ENCODE assay signal across 16 cellular contexts in genomic region chr3:172365028-172365567, GRCh38.
DNase-seq lines count a peak whose midpoint lies in the region; ATAC-seq and TF ChIP-seq lines count a peak whose summit lies in the region.
"Had no signal": no experiment of that assay in that cellular context is flagged by ENCODE, and none has a peak within 500 bp of the region (broad histone marks: within the 10 kb centered on the region; RNA-seq: fewer than 3 reads in every experiment).

No MANE protein-coding gene starts in this region.

- H3K9ac ChIP-seq in HUES48 (ENCODE audit: low read depth, low read length): no peak overlapping the region
- H3K9ac ChIP-seq in iPS-20b (ENCODE audit: low read depth, low read length): no peak overlapping the region
- H3K9ac ChIP-seq in mesenchymal stem cell (ENCODE audit: low read length): no peak overlapping the region
- H3K9ac ChIP-seq: GM23248 had no signal

- H3K27me3 ChIP-seq in GM23338 (ENCODE audit: insufficient read depth) (no peaks in the 10 kb centered on the region), HUES48 (ENCODE audit: control insufficient read depth, insufficient read depth, low read length) (no peaks in the 10 kb centered on the region), iPS-20b (ENCODE audit: insufficient read depth, low read length) (no peaks in the 10 kb centered on the region), mesenchymal stem cell (ENCODE audit: control insufficient read depth in 1 of 2, insufficient read depth in 1 of 2, low read length in 2 of 2) (no peaks in the 10 kb centered on the region), psoas muscle (ENCODE audit: insufficient read depth in 3 of 3, low read length in 2 of 3) (no peaks in the 10 kb centered on the region)

- H4K91ac ChIP-seq in mesenchymal stem cell (ENCODE audit: low read length): no peak overlapping the region

- H3K27me3 Mint-ChIP-seq in GM23338 (ENCODE audit: insufficient read depth, low read depth, poor library complexity): peaks cover 1% of the 10 kb centered on the region
- no peaks in the 10 kb centered on the region for H3K27me3 Mint-ChIP-seq in WTC11 (ENCODE audit: low read depth)
- H3K27me3 Mint-ChIP-seq in mesothelial cell of epicardium (ENCODE audit: low read depth): no peaks in the 10 kb centered on the region

- CTCF ChIA-PET in WTC11 (lab: Charles Lee): interaction anchor here (0.6 to 2.2 kb wide), 7 partner anchors 23 to 301 kb away, joined by 3 to 9 read pairs (median 4); no protein-coding TSS in a partner anchor

- H3K4me1 Mint-ChIP-seq in GM23338 (peaks cover 33% of the 10 kb centered on the region), WTC11 (peaks cover 35% of the 10 kb centered on the region), mesothelial cell of epicardium (peaks cover 16% of the 10 kb centered on the region)

- H3K27ac Mint-ChIP-seq in GM23338 (no peak overlapping the region; the same call in 1 of the 2 replicates), WTC11 (peak overlapping the region; percentile 67), mesothelial cell of epicardium (no peak overlapping the region)
- H3K27ac Mint-ChIP-seq: CD8-positive, alpha-beta T cell; HFFc6 had no signal

- H3K9me3 ChIP-seq in HUES48 (ENCODE audit: control insufficient read depth, insufficient read depth, low read length) (no peaks in the 10 kb centered on the region), iPS-20b (ENCODE audit: insufficient read depth, low read depth, low read length) (no peaks in the 10 kb centered on the region), mesenchymal stem cell (ENCODE audit: control insufficient read depth, low read length) (no peaks in the 10 kb centered on the region), psoas muscle (no peaks in the 10 kb centered on the region)
- H3K9me3 ChIP-seq: Caco-2, HAP-1 had no signal

- H3K9me3 Mint-ChIP-seq in GM23338: no peaks in the 10 kb centered on the region
- peaks cover 13% of the 10 kb centered on the region for H3K9me3 Mint-ChIP-seq in WTC11
- peaks cover 6% of the 10 kb centered on the region for H3K9me3 Mint-ChIP-seq in mesothelial cell of epicardium
- H3K9me3 Mint-ChIP-seq: CD8-positive, alpha-beta T cell; HFFc6 had no signal

- H2BK5ac ChIP-seq in mesenchymal stem cell (ENCODE audit: low read depth, low read length, poor library complexity, severe bottlenecking): no peak overlapping the region

- H3K4me3 Mint-ChIP-seq in GM23338 (no peak overlapping the region), WTC11 (peak overlapping the region; percentile 3; the same call in 1 of the 2 replicates), mesothelial cell of epicardium (no peak overlapping the region)
- H3K4me3 Mint-ChIP-seq: CD8-positive, alpha-beta T cell; HFFc6 had no signal

- intact Hi-C loops in psoas muscle (cut with DNase I): loop anchor here in 1 of 2 donors (10.0 kb wide), 1 partner anchor 110 kb away; no protein-coding TSS in a partner anchor

- no peak overlapping the region for H3K27ac ChIP-seq in GM23338 (ENCODE audit: low read depth)
- peak overlapping the region; percentile 55 for H3K27ac ChIP-seq in HUES48 (ENCODE audit: low read depth, low read length)
- H3K27ac ChIP-seq in iPS-20b (ENCODE audit: low read length): no peak overlapping the region
- no peak overlapping the region for H3K27ac ChIP-seq in mesenchymal stem cell (ENCODE audit: low read length, poor library complexity, severe bottlenecking)
- H3K27ac ChIP-seq in psoas muscle: no peak overlapping the region
- H3K27ac ChIP-seq: GM23248 had no signal

- H2AFZ ChIP-seq in GM23338 (no peak overlapping the region), mesenchymal stem cell (ENCODE audit: low read depth, low read length) (no peak overlapping the region)
- H2AFZ ChIP-seq: GM23248 had no signal

- H3F3A ChIP-seq in GM23338 (replicated peaks; ENCODE audit: low read depth): no peaks in the 10 kb centered on the region

- H2AK5ac ChIP-seq in mesenchymal stem cell (ENCODE audit: low read length, severe bottlenecking): no peak overlapping the region

- no peak overlapping the region for H2BK15ac ChIP-seq in mesenchymal stem cell (ENCODE audit: low read depth, poor library complexity, severe bottlenecking)

- H3K36me3 Mint-ChIP-seq in GM23338 (ENCODE audit: low read depth) (peaks cover 25% of the 10 kb centered on the region), WTC11 (peaks cover 40% of the 10 kb centered on the region), mesothelial cell of epicardium (peaks cover 49% of the 10 kb centered on the region)

- H3K4me2 ChIP-seq in GM23338: peak overlapping the region; percentile 7
- H3K4me2 ChIP-seq in mesenchymal stem cell (ENCODE audit: low read length, poor library complexity, severe bottlenecking): no peak overlapping the region

- TF ChIP-seq CTCF in GM23338 (conservative IDR thresholded peaks at IDR 0.05; ENCODE audit: low read depth in 2 of 2) (no peak), WTC11 (IDR thresholded peaks at IDR 0.05) (no peak), mesothelial cell of epicardium (IDR thresholded peaks at IDR 0.05; ENCODE audit: unreplicated experiment) (no peak), psoas muscle (IDR thresholded peaks at IDR 0.05) (no peak)

- H3K4me3 ChIP-seq in GM23338 (no peak overlapping the region), HUES48 (ENCODE audit: low read depth, low read length) (peak overlapping the region; percentile 1; the same call in 1 of the 2 replicates), iPS-20b (ENCODE audit: low read length) (peak overlapping the region; percentile 4; the same call in 1 of the 2 replicates), mesenchymal stem cell (ENCODE audit: insufficient read depth in 1 of 2, low read depth in 1 of 2, low read length in 2 of 2) (no peak overlapping the region), psoas muscle (no peak overlapping the region)
- H3K4me3 ChIP-seq: GM23248, HAP-1 had no signal

- H3K9me2 ChIP-seq in GM23338 (ENCODE audit: insufficient read depth): no peaks in the 10 kb centered on the region

- H4K20me1 ChIP-seq in GM23338 (replicated peaks; ENCODE audit: insufficient read depth): no peaks in the 10 kb centered on the region

- no peak overlapping the region for H3K23ac ChIP-seq in mesenchymal stem cell (ENCODE audit: low read length in 2 of 2)

- no peak overlapping the region for H2BK120ac ChIP-seq in mesenchymal stem cell (ENCODE audit: low read depth, low read length)

- no peak overlapping the region for H2BK12ac ChIP-seq in mesenchymal stem cell (ENCODE audit: low read length in 2 of 2)

- ATAC-seq in GM23338 (peak; percentile 58), WTC11 (no peak), psoas muscle (no peak)
- ATAC-seq: CD8-positive, alpha-beta T cell had no signal

- no peak overlapping the region for H3K14ac ChIP-seq in mesenchymal stem cell (ENCODE audit: low read length in 2 of 2)

- H3K79me1 ChIP-seq in mesenchymal stem cell (replicated peaks; ENCODE audit: low read length, poor library complexity, severe bottlenecking): peaks cover 16% of the 10 kb centered on the region

- no peaks in the 10 kb centered on the region for H3K79me2 ChIP-seq in GM23338 (replicated peaks; ENCODE audit: insufficient read depth)

- no peak overlapping the region for H3K4ac ChIP-seq in mesenchymal stem cell (ENCODE audit: low read depth in 1 of 2, low read length in 2 of 2)

- peak; percentile 5 for DNase-seq in GM23338 (ENCODE audit: low spot score)
- no peak for DNase-seq in WTC11 (ENCODE audit: low spot score)
- no peak for DNase-seq in occipital lobe (lab: John Stamatoyannopoulos, UW)
- DNase-seq in mesothelial cell of epicardium (ENCODE audit: low spot score in 2 of 2, unreplicated experiment in 2 of 2): no peak
- no peak for DNase-seq in mesenchymal stem cell
- DNase-seq in psoas muscle: no peak
- DNase-seq: C1 segment of cervical spinal cord; Caco-2; CD8-positive, alpha-beta T cell; DMS153; DND-41; GM23248; HFFc6 had no signal

- 100% methylated on average over 2 of the region's 3 CpGs for WGBS in mesenchymal stem cell
- 94 to 98% (median 96%) methylated on average over 3 of the region's 3 CpGs for WGBS in psoas muscle, 3 donors

- no peak overlapping the region for H3K18ac ChIP-seq in mesenchymal stem cell (ENCODE audit: low read depth in 1 of 2, low read length in 2 of 2)

- POLR2A ChIA-PET in WTC11 (lab: Charles Lee): interaction anchor here (0.6 kb wide), 1 partner anchor 259 kb away, joined by 8 read pairs; no protein-coding TSS in a partner anchor

- H4K8ac ChIP-seq in mesenchymal stem cell (ENCODE audit: low read length): no peak overlapping the region

- H3K4me1 ChIP-seq in GM23338 (ENCODE audit: insufficient read depth) (peaks cover 16% of the 10 kb centered on the region; the same call in 1 of the 2 replicates), HUES48 (ENCODE audit: control insufficient read depth, insufficient read depth, low read length) (peaks cover 18% of the 10 kb centered on the region), iPS-20b (ENCODE audit: insufficient read depth, low read length) (peaks cover 25% of the 10 kb centered on the region; the same call in 1 of the 2 replicates), mesenchymal stem cell (ENCODE audit: control insufficient read depth, insufficient read depth, low read depth, low read length) (peaks cover 5% of the 10 kb centered on the region), psoas muscle (peaks cover 16% of the 10 kb centered on the region)
- H3K4me1 ChIP-seq: Caco-2, HAP-1 had no signal

- H3K36me3 ChIP-seq in GM23338 (ENCODE audit: insufficient read depth): no peaks in the 10 kb centered on the region
- peaks cover 47% of the 10 kb centered on the region for H3K36me3 ChIP-seq in HUES48 (ENCODE audit: control insufficient read depth, insufficient read depth, low read length)
- peaks cover 57% of the 10 kb centered on the region for H3K36me3 ChIP-seq in iPS-20b (ENCODE audit: insufficient read depth, low read depth, low read length)
- peaks cover 13 to 99% of the 10 kb centered on the region in 2 experiments for H3K36me3 ChIP-seq in mesenchymal stem cell (ENCODE audit: control insufficient read depth in 1 of 2, insufficient read depth in 2 of 2, low read depth in 1 of 2, low read length in 2 of 2)
- peaks cover 5 to 37% of the 10 kb centered on the region in 2 donors for H3K36me3 ChIP-seq in psoas muscle (ENCODE audit: insufficient read depth in 1 of 2, low read depth in 1 of 2)

TF ChIP-seq in GM23338, 12 proteins besides CTCF, POLR2A, EP300 and RAD21 (continues in another document):
- no peak for TF ChIP-seq ZNF331 (CRISPR knock-in tag; IDR thresholded peaks at IDR 0.05; ENCODE audit: low read depth)

TF ChIP-seq in WTC11, 78 proteins besides CTCF, POLR2A, EP300 and RAD21 (continues in another document):
- TF ChIP-seq MYBL2 (CRISPR knock-in tag; IDR thresholded peaks at IDR 0.05) (no peak), CDX4 (CRISPR knock-in tag; IDR thresholded peaks at IDR 0.05; ENCODE audit: borderline replicate concordance) (no peak)

Comparison
In these comparisons a context has a peak if more than half of its experiments do, and no peak if none do; other contexts are left out.
1. H3K4me3 ChIP-seq: peak in HUES48 (single experiment) and iPS-20b (single experiment); none in GM23338 (single experiment), mesenchymal stem cell (0 of 2) and psoas muscle (single experiment).